14 cellular contexts compared by ENCODE assay signal in the genomic region with DNA sequence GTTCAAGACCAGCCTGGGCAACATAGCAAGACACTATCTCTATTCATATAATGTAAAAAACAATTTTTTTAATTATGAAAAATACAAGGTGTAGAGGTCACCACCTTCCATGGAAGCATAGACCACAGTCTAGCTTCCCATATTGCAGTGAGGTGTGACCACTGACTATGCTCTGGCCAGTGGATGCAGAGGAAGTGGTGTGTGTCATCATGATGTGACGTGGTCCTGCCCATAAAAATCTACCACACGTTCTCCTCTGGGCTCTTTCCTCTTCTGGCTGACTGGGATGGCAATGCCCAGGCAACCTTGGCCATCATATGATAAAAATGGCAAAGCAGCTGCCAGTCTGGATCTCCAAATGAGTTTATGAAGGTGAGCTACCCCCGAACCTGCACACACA.
DNase-seq lines count a peak whose midpoint lies in the region; ATAC-seq, FAIRE-seq and TF ChIP-seq lines count a peak whose summit lies in the region.
"Had no signal": no experiment of that assay in that cellular context is flagged by ENCODE, and none has a peak within 500 bp of the region (broad histone marks: within the 10 kb centered on the region; RNA-seq: fewer than 3 reads in every experiment).

No MANE protein-coding gene starts in this region.

- no peaks in the 10 kb centered on the region for H3K36me3 ChIP-seq in neutrophil
- H3K36me3 ChIP-seq: vagina had no signal

- H3K9me3 ChIP-seq in neutrophil = no peaks in the 10 kb centered on the region
- H3K9me3 ChIP-seq: vagina had no signal

- H3K27ac ChIP-seq in neutrophil = peak overlapping the region; percentile 92
- H3K27ac ChIP-seq: vagina had no signal

- peaks cover 74 to 78% of the 10 kb centered on the region in 2 experiments for H3K4me1 ChIP-seq in neutrophil (ENCODE audit: control insufficient read depth in 1 of 2, insufficient read depth in 1 of 2, low read depth in 1 of 2, low read length in 1 of 2)

- no peak for TF ChIP-seq POLR2A in GM12891 (IDR thresholded peaks at IDR 0.05; ENCODE audit: low read depth, low read length)

- H3K27me3 ChIP-seq in neutrophil = no peaks in the 10 kb centered on the region
- H3K27me3 ChIP-seq: vagina had no signal

- no peak for ATAC-seq in HG03135 (IDR thresholded peaks at IDR 0.05; ENCODE audit: unreplicated experiment)

- no peak overlapping the region for H3K4me3 ChIP-seq in epithelial cell of esophagus (ENCODE audit: low read length)
- H3K4me3 ChIP-seq in neutrophil (ENCODE audit: low read depth in 1 of 2, low read length in 1 of 2) = peak overlapping the region; percentile 37
- H3K4me3 ChIP-seq in foreskin fibroblast (ENCODE audit: low read depth in 1 of 2, low read length in 2 of 2) = no peak overlapping the region
- H3K4me3 ChIP-seq: vagina had no signal

- peak; percentile 74 for FAIRE-seq in GM12891 (lab: Jason Lieb, UNC)
- FAIRE-seq: small intestine had no signal

- TF ChIP-seq CTCF in epithelial cell of esophagus (IDR thresholded peaks at IDR 0.05; ENCODE audit: insufficient read depth, low read depth, low read length, missing control alignments) (no peak), neutrophil (IDR thresholded peaks at IDR 0.05) (no peak), foreskin fibroblast (IDR thresholded peaks at IDR 0.05; ENCODE audit: low read depth, low read length) (no peak)

- DNase-seq in GM12891 (ENCODE audit: insufficient read length, low spot score) = no peak
- DNase-seq in NOMO-1 (lab: John Stamatoyannopoulos, UW; ENCODE audit: unreplicated experiment in 2 of 2) = peak; percentile 68 to 72
- peak; percentile 44 for DNase-seq in epithelial cell of esophagus (ENCODE audit: low read depth)
- DNase-seq in foreskin fibroblast = no peak
- no peak for DNase-seq in activated naive CD4-positive, alpha-beta T cell (lab: John Stamatoyannopoulos, UW)
- DNase-seq in COLO668 (lab: John Stamatoyannopoulos, UW; ENCODE audit: unreplicated experiment) = no peak
- DNase-seq: CD8-positive, alpha-beta memory T cell; endodermal cell; NCI-H1694; OCI-M1; small intestine had no signal

TF ChIP-seq in GM12891, 5 proteins besides CTCF, POLR2A, EP300 and RAD21:
- TF ChIP-seq SPI1 (IDR thresholded peaks at IDR 0.05; ENCODE audit: low read depth, low read length) (peak; percentile 54), TAF1 (IDR thresholded peaks at IDR 0.05; ENCODE audit: low read depth, low read length) (no peak), POU2F2 (IDR thresholded peaks at IDR 0.05; ENCODE audit: low read depth, low read length) (no peak), PAX5 (IDR thresholded peaks at IDR 0.05; ENCODE audit: insufficient read depth, low read length, severe bottlenecking) (no peak), POLR2AphosphoS5 (IDR thresholded peaks at IDR 0.05; ENCODE audit: low read depth, low read length) (no peak)
TF ChIP-seq in GM12891: peak in this region for 1.

Comparison
In these comparisons a context has a peak if more than half of its experiments do, and no peak if none do; other contexts are left out.
1. DNase-seq: peak in NOMO-1 (2 of 2) and epithelial cell of esophagus (single experiment); none in GM12891 (single experiment), foreskin fibroblast (0 of 2), activated naive CD4-positive, alpha-beta T cell (0 of 4) and COLO668 (single experiment).
2. H3K4me3 ChIP-seq: peak in neutrophil (2 of 2); none in epithelial cell of esophagus (single experiment) and foreskin fibroblast (0 of 2).